In genomic region chr15:31306426-31307269, GRCh38 we compare ENCODE assay signal across 10 cellular contexts. TPM values are rescaled to one million over a fixed set of nuclear protein-coding genes. Genes with fewer than 3 reads are reported as not detected.
DNase-seq lines count a peak whose midpoint lies in the region; ATAC-seq and TF ChIP-seq lines count a peak whose summit lies in the region.
"Had no signal": no experiment of that assay in that cellular context is flagged by ENCODE, and none has a peak within 500 bp of the region (broad histone marks: within the 10 kb centered on the region; RNA-seq: fewer than 3 reads in every experiment).

No MANE protein-coding gene starts in this region.

- no peak overlapping the region for H3K27ac ChIP-seq in prostate gland

- H3K4me1 ChIP-seq in prostate gland (replicated peaks): no peaks in the 10 kb centered on the region

- no peak overlapping the region for H3K4me3 ChIP-seq in prostate gland
- H3K4me3 ChIP-seq: upper lobe of left lung had no signal

- H3K9me3 ChIP-seq in prostate gland: no peaks in the 10 kb centered on the region
- H3K9me3 ChIP-seq: upper lobe of left lung had no signal

- WGBS in prostate gland: 65% methylated on average over 25 of the region's 30 CpGs

- H3K27me3 ChIP-seq in prostate gland (replicated peaks; ENCODE audit: insufficient read depth): peaks cover 2% of the 10 kb centered on the region
- H3K27me3 ChIP-seq: upper lobe of left lung had no signal

- H3K9me3 Mint-ChIP-seq in brain: peaks cover 0 to 3% (median 0%) of the 10 kb centered on the region in 5 experiments

- H3K4me3 Mint-ChIP-seq in brain: peak overlapping the region in 4 of 5 experiments; percentile 55 to 68 (median 64)

- TF ChIP-seq CTCF in brain (conservative IDR thresholded peaks at IDR 0.05) (no peak), prostate gland (IDR thresholded peaks at IDR 0.05) (no peak)

- no peaks in the 10 kb centered on the region for H3K36me3 Mint-ChIP-seq in brain

- TF ChIP-seq POLR2A in prostate gland (IDR thresholded peaks at IDR 0.05): no peak

- no peaks in the 10 kb centered on the region for H3K27me3 Mint-ChIP-seq in brain

- peak; percentile 3 for DNase-seq in AG08396 (ENCODE audit: low spot score)
- peak; percentile 94 for DNase-seq in NCI-H1436 (lab: John Stamatoyannopoulos, UW)
- peak; percentile 43 for DNase-seq in left lobe of liver (ENCODE audit: low spot score)
- DNase-seq in prostate gland (ENCODE audit: low spot score): no peak
- DNase-seq in stimulated activated CD4-positive, alpha-beta T cell treated with anti-CD3 and anti-CD28 coated beads, Interleukin-4, amount 100 ng/mL, for 1 hour: no peak
- no peak for DNase-seq in HUDEP-2 (lab: John Stamatoyannopoulos, UW; ENCODE audit: unreplicated experiment in 76 of 76)
- DNase-seq: NCI-H2171 had no signal

- intact Hi-C loops in prostate gland (cut with DNase I): no loop called here

- no peaks in the 10 kb centered on the region for H3K36me3 ChIP-seq in prostate gland
- H3K36me3 ChIP-seq: upper lobe of left lung had no signal

- H3K27ac Mint-ChIP-seq in brain: peak overlapping the region; percentile 92 to 98 (median 97)

- ATAC-seq in left lobe of liver: no peak
- ATAC-seq in GM18870 (IDR thresholded peaks at IDR 0.05; ENCODE audit: unreplicated experiment): no peak

- H3K4me1 Mint-ChIP-seq in brain: peaks cover 88% of the 10 kb centered on the region

RNA-seq across cellular contexts. Expression of gene KLF13, which starts 20.0 kb away (rescaled TPM):
- 88.5 TPM for polyA plus RNA-seq in brain (ENCODE audit: insufficient read depth, low read depth, low replicate concordance)
- total RNA-seq in left lobe of liver (91.9 TPM), prostate gland (10 to 100 TPM; 16.6 to 56.5 TPM)

Comparison
In these comparisons a context has a peak if more than half of its experiments do, and no peak if none do; other contexts are left out.
1. DNase-seq: peak in AG08396 (single experiment), NCI-H1436 (single experiment) and left lobe of liver (single experiment); none in prostate gland (single experiment), stimulated activated CD4-positive, alpha-beta T cell treated with anti-CD3 and anti-CD28 coated beads, Interleukin-4, amount 100 ng/mL, for 1 hour (single experiment) and HUDEP-2 (0 of 76).